In genomic region chr20:62487-62886, GRCh38 we compare ENCODE assay signal across 1 cellular context.
TF ChIP-seq lines count a peak whose summit lies in the region.

No MANE protein-coding gene starts in this region.

TF ChIP-seq in IMR-90, 13 proteins besides CTCF, POLR2A, EP300 and RAD21 (continued from another document):
- TF ChIP-seq ELK1 (IDR thresholded peaks at IDR 0.05; ENCODE audit: borderline replicate concordance, low read depth, low read length) (no peak), CEBPB (IDR thresholded peaks at IDR 0.05; ENCODE audit: low read depth, low read length) (no peak)
